1 cellular context compared by ENCODE assay signal in the genomic region with DNA sequence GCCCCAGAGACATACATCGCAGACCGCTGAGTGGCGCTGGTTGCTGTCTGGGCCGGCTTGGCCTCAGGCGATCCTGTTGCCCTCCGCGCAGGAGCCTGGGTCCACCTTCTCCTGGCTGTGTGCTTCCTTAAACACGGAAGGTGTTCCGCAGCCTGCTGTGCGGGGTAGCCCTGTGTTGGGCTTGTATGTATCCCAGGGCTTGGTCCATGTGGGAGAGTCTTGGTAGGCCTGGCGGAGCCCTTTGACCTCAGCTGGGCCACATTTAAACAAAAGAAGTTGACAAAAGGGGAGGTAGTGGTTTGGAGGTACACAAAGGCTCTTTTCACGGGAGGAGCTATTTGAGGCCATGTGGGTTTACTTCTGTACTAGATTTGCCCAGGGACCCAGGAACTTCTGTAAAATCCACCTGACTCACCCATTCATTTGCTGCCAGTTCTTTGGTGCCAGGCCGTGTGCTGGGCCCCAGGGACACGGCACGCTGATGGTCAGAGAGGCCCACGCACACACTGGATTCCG.
TF ChIP-seq lines count a peak whose summit lies in the region.

No MANE protein-coding gene starts in this region.

TF ChIP-seq in HepG2, 621 proteins besides CTCF, POLR2A, EP300 and RAD21 (continued from another document and continues in another):
- TF ChIP-seq GPBP1L1 (CRISPR knock-in tag; IDR thresholded peaks at IDR 0.05) (no peak), NR2F1 (CRISPR knock-in tag; IDR thresholded peaks at IDR 0.05) (peak; percentile 92 to 93), RARG (CRISPR knock-in tag; IDR thresholded peaks at IDR 0.05; ENCODE audit: low read depth) (no peak), HMG20A (CRISPR knock-in tag; IDR thresholded peaks at IDR 0.05; ENCODE audit: borderline replicate concordance) (peak; percentile 83; the same call in 1 of the 2 replicates), ZNF430 (CRISPR knock-in tag; IDR thresholded peaks at IDR 0.05) (peak; percentile 60; the same call in 1 of the 2 replicates), ZNF619 (CRISPR knock-in tag; IDR thresholded peaks at IDR 0.05) (no peak), ZNF546 (CRISPR knock-in tag; conservative IDR thresholded peaks at IDR 0.05) (no peak), TRIM24 (CRISPR knock-in tag; IDR thresholded peaks at IDR 0.05) (no peak), MEF2D (CRISPR knock-in tag; IDR thresholded peaks at IDR 0.05) (peak; percentile 89), ZNF326 (CRISPR knock-in tag; IDR thresholded peaks at IDR 0.05; ENCODE audit: borderline replicate concordance) (no peak), ZNF234 (CRISPR knock-in tag; conservative IDR thresholded peaks at IDR 0.05) (no peak), CBX1 (IDR thresholded peaks at IDR 0.05; ENCODE audit: low read depth) (no peak), ZNF264 (CRISPR knock-in tag; IDR thresholded peaks at IDR 0.05) (0 out of 2 replicates have a peak, but pooled peaks have one; percentile 62), ZBTB7B (CRISPR knock-in tag; IDR thresholded peaks at IDR 0.05) (peak; percentile 56; the same call in 1 of the 2 replicates), ZBTB38 (CRISPR knock-in tag; IDR thresholded peaks at IDR 0.05) (peak; percentile 80), ZSCAN29 (CRISPR knock-in tag; conservative IDR thresholded peaks at IDR 0.05) (no peak; the same call in 1 of the 2 replicates), PHF21A (CRISPR knock-in tag; IDR thresholded peaks at IDR 0.05) (peak; percentile 91), CCDC6 (CRISPR knock-in tag; IDR thresholded peaks at IDR 0.05) (peak; percentile 60; the same call in 1 of the 2 replicates), ZNF3 (CRISPR knock-in tag; IDR thresholded peaks at IDR 0.05) (no peak), HNRNPL (IDR thresholded peaks at IDR 0.05; ENCODE audit: low read depth, low read length) (peak; percentile 94), ZNF713 (CRISPR knock-in tag; IDR thresholded peaks at IDR 0.05) (no peak), ZKSCAN1 (IDR thresholded peaks at IDR 0.05; ENCODE audit: low read length) (no peak), MIER3 (CRISPR knock-in tag; IDR thresholded peaks at IDR 0.05; ENCODE audit: borderline replicate concordance) (peak; percentile 50; the same call in 1 of the 2 replicates), TOE1 (CRISPR knock-in tag; IDR thresholded peaks at IDR 0.05) (no peak), ZNF678 (CRISPR knock-in tag; IDR thresholded peaks at IDR 0.05) (no peak), KLF16 (CRISPR knock-in tag; IDR thresholded peaks at IDR 0.05) (peak in 1 of 2 experiments; percentile 48; a peak in 1 of 4 replicates), ZBTB26 (CRISPR knock-in tag; IDR thresholded peaks at IDR 0.05; ENCODE audit: borderline replicate concordance) (no peak), MTF2 (CRISPR knock-in tag; IDR thresholded peaks at IDR 0.05; ENCODE audit: borderline replicate concordance) (peak; percentile 51; the same call in 1 of the 2 replicates), TCF7 (IDR thresholded peaks at IDR 0.05; ENCODE audit: low read depth) (no peak), ISL2 (CRISPR knock-in tag; IDR thresholded peaks at IDR 0.05) (peak; percentile 83), CREM (IDR thresholded peaks at IDR 0.05) (0 out of 2 replicates have a peak, but pooled peaks have one; percentile 48), CREM (CRISPR knock-in tag; IDR thresholded peaks at IDR 0.05) (no peak), FOXC1 (CRISPR knock-in tag; IDR thresholded peaks at IDR 0.05; ENCODE audit: borderline replicate concordance) (peak; percentile 86), ESRRA (CRISPR knock-in tag; IDR thresholded peaks at IDR 0.05; ENCODE audit: low read depth) (no peak), FOXK2 (IDR thresholded peaks at IDR 0.05) (no peak), ZNF101 (CRISPR knock-in tag; IDR thresholded peaks at IDR 0.05; ENCODE audit: borderline replicate concordance, low read depth) (no peak), ZNF883 (CRISPR knock-in tag; IDR thresholded peaks at IDR 0.05; ENCODE audit: not compliant biosample characterization) (no peak), ARID2 (CRISPR knock-in tag; IDR thresholded peaks at IDR 0.05; ENCODE audit: borderline replicate concordance) (no peak)
- TF ChIP-seq, protein P1, sequence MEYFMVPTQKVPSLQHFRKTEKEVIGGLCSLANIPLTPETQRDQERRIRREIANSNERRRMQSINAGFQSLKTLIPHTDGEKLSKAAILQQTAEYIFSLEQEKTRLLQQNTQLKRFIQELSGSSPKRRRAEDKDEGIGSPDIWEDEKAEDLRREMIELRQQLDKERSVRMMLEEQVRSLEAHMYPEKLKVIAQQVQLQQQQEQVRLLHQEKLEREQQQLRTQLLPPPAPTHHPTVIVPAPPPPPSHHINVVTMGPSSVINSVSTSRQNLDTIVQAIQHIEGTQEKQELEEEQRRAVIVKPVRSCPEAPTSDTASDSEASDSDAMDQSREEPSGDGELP (IDR thresholded peaks at IDR 0.05; ENCODE audit: borderline replicate concordance, low read depth), result peak; percentile 88
- TF ChIP-seq, protein P2, sequence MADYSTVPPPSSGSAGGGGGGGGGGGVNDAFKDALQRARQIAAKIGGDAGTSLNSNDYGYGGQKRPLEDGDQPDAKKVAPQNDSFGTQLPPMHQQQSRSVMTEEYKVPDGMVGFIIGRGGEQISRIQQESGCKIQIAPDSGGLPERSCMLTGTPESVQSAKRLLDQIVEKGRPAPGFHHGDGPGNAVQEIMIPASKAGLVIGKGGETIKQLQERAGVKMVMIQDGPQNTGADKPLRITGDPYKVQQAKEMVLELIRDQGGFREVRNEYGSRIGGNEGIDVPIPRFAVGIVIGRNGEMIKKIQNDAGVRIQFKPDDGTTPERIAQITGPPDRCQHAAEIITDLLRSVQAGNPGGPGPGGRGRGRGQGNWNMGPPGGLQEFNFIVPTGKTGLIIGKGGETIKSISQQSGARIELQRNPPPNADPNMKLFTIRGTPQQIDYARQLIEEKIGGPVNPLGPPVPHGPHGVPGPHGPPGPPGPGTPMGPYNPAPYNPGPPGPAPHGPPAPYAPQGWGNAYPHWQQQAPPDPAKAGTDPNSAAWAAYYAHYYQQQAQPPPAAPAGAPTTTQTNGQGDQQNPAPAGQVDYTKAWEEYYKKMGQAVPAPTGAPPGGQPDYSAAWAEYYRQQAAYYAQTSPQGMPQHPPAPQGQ (CRISPR knock-in tag; IDR thresholded peaks at IDR 0.05; ENCODE audit: borderline replicate concordance), result no peak
- TF ChIP-seq, protein P3, sequence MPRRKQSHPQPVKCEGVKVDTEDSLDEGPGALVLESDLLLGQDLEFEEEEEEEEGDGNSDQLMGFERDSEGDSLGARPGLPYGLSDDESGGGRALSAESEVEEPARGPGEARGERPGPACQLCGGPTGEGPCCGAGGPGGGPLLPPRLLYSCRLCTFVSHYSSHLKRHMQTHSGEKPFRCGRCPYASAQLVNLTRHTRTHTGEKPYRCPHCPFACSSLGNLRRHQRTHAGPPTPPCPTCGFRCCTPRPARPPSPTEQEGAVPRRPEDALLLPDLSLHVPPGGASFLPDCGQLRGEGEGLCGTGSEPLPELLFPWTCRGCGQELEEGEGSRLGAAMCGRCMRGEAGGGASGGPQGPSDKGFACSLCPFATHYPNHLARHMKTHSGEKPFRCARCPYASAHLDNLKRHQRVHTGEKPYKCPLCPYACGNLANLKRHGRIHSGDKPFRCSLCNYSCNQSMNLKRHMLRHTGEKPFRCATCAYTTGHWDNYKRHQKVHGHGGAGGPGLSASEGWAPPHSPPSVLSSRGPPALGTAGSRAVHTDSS (CRISPR knock-in tag; conservative IDR thresholded peaks at IDR 0.05), result no peak
- TF ChIP-seq, protein P4, sequence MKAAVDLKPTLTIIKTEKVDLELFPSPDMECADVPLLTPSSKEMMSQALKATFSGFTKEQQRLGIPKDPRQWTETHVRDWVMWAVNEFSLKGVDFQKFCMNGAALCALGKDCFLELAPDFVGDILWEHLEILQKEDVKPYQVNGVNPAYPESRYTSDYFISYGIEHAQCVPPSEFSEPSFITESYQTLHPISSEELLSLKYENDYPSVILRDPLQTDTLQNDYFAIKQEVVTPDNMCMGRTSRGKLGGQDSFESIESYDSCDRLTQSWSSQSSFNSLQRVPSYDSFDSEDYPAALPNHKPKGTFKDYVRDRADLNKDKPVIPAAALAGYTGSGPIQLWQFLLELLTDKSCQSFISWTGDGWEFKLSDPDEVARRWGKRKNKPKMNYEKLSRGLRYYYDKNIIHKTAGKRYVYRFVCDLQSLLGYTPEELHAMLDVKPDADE (CRISPR knock-in tag; IDR thresholded peaks at IDR 0.05), result no peak
- TF ChIP-seq, protein P5, sequence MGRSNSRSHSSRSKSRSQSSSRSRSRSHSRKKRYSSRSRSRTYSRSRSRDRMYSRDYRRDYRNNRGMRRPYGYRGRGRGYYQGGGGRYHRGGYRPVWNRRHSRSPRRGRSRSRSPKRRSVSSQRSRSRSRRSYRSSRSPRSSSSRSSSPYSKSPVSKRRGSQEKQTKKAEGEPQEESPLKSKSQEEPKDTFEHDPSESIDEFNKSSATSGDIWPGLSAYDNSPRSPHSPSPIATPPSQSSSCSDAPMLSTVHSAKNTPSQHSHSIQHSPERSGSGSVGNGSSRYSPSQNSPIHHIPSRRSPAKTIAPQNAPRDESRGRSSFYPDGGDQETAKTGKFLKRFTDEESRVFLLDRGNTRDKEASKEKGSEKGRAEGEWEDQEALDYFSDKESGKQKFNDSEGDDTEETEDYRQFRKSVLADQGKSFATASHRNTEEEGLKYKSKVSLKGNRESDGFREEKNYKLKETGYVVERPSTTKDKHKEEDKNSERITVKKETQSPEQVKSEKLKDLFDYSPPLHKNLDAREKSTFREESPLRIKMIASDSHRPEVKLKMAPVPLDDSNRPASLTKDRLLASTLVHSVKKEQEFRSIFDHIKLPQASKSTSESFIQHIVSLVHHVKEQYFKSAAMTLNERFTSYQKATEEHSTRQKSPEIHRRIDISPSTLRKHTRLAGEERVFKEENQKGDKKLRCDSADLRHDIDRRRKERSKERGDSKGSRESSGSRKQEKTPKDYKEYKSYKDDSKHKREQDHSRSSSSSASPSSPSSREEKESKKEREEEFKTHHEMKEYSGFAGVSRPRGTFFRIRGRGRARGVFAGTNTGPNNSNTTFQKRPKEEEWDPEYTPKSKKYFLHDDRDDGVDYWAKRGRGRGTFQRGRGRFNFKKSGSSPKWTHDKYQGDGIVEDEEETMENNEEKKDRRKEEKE (IDR thresholded peaks at IDR 0.05), result no peak
- TF ChIP-seq, protein P6, sequence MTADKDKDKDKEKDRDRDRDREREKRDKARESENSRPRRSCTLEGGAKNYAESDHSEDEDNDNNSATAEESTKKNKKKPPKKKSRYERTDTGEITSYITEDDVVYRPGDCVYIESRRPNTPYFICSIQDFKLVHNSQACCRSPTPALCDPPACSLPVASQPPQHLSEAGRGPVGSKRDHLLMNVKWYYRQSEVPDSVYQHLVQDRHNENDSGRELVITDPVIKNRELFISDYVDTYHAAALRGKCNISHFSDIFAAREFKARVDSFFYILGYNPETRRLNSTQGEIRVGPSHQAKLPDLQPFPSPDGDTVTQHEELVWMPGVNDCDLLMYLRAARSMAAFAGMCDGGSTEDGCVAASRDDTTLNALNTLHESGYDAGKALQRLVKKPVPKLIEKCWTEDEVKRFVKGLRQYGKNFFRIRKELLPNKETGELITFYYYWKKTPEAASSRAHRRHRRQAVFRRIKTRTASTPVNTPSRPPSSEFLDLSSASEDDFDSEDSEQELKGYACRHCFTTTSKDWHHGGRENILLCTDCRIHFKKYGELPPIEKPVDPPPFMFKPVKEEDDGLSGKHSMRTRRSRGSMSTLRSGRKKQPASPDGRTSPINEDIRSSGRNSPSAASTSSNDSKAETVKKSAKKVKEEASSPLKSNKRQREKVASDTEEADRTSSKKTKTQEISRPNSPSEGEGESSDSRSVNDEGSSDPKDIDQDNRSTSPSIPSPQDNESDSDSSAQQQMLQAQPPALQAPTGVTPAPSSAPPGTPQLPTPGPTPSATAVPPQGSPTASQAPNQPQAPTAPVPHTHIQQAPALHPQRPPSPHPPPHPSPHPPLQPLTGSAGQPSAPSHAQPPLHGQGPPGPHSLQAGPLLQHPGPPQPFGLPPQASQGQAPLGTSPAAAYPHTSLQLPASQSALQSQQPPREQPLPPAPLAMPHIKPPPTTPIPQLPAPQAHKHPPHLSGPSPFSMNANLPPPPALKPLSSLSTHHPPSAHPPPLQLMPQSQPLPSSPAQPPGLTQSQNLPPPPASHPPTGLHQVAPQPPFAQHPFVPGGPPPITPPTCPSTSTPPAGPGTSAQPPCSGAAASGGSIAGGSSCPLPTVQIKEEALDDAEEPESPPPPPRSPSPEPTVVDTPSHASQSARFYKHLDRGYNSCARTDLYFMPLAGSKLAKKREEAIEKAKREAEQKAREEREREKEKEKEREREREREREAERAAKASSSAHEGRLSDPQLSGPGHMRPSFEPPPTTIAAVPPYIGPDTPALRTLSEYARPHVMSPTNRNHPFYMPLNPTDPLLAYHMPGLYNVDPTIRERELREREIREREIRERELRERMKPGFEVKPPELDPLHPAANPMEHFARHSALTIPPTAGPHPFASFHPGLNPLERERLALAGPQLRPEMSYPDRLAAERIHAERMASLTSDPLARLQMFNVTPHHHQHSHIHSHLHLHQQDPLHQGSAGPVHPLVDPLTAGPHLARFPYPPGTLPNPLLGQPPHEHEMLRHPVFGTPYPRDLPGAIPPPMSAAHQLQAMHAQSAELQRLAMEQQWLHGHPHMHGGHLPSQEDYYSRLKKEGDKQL (CRISPR knock-in tag; IDR thresholded peaks at IDR 0.05; ENCODE audit: low read depth), result peak; percentile 64; the same call in 1 of the 2 replicates
- TF ChIP-seq, protein P7, sequence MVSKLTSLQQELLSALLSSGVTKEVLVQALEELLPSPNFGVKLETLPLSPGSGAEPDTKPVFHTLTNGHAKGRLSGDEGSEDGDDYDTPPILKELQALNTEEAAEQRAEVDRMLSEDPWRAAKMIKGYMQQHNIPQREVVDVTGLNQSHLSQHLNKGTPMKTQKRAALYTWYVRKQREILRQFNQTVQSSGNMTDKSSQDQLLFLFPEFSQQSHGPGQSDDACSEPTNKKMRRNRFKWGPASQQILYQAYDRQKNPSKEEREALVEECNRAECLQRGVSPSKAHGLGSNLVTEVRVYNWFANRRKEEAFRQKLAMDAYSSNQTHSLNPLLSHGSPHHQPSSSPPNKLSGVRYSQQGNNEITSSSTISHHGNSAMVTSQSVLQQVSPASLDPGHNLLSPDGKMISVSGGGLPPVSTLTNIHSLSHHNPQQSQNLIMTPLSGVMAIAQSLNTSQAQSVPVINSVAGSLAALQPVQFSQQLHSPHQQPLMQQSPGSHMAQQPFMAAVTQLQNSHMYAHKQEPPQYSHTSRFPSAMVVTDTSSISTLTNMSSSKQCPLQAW (CRISPR knock-in tag; IDR thresholded peaks at IDR 0.05), result peak; percentile 56; the same call in 1 of the 2 replicates
